Comparison of ENCODE assay signal across 12 cellular contexts in the genomic region with DNA sequence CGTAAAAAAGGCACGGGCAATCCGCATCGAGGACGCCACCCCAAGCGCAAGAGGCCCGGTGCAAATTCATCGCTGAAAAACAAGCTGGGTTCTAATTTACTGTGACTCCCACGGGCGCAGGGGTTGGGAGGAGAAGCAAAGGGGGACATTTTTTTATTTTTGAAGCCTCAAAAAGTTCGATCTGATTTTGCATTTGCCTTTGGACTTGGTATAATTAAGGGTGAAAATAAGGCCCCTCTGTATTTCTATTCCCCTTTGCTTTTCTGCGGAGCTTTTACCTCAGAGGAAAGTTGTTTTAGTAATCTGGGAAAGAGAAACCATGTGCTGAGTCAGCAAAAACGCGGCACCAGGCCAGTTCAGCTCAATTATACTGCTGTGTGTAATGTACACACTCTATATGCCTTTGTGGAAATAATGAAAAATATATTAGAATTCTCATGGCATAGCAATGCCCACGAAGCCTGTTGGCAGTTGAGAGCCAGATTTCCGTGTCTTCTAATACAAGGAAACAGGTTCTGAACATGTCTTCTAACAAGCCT.
DNase-seq lines count a peak whose midpoint lies in the region; ATAC-seq and TF ChIP-seq lines count a peak whose summit lies in the region.
"Had no signal": no experiment of that assay in that cellular context is flagged by ENCODE, and none has a peak within 500 bp of the region (broad histone marks: within the 10 kb centered on the region; RNA-seq: fewer than 3 reads in every experiment).

No MANE protein-coding gene starts in this region.

- H3K36me3 ChIP-seq in HEK293 (ENCODE audit: control insufficient read depth in 2 of 2, insufficient read depth in 1 of 2, low read length in 2 of 2) (no peaks in the 10 kb centered on the region), psoas muscle (ENCODE audit: insufficient read depth in 1 of 2, low read depth in 1 of 2) (no peaks in the 10 kb centered on the region)

- TF ChIP-seq CTCF in HEK293 (tag by site-specific recombination; IDR thresholded peaks at IDR 0.05) = no peak
- no peak for TF ChIP-seq CTCF in psoas muscle (IDR thresholded peaks at IDR 0.05)
- no peak for TF ChIP-seq CTCF in GM13976 (IDR thresholded peaks at IDR 0.05; ENCODE audit: borderline replicate concordance, control extremely low read depth, extremely low read depth, insufficient read depth, missing control alignments)

- no peak overlapping the region for H3K27ac ChIP-seq in HEK293 (ENCODE audit: extremely low read depth, low read depth, low read length)
- peak overlapping the region; percentile 33 for H3K27ac ChIP-seq in psoas muscle

- H3K27me3 ChIP-seq in psoas muscle (ENCODE audit: insufficient read depth in 3 of 3, low read length in 2 of 3) = peaks cover 0 to 5% (median 0%) of the 10 kb centered on the region in 3 donors

- no peak for ATAC-seq in psoas muscle
- ATAC-seq in HG02870 (IDR thresholded peaks at IDR 0.05; ENCODE audit: unreplicated experiment) = no peak
- ATAC-seq: Right ventricle myocardium inferior had no signal

- 49 to 57% (median 53%) methylated on average over 16 of the region's 16 CpGs for WGBS in psoas muscle, 3 donors

- DNase-seq in SHP77 (lab: John Stamatoyannopoulos, UW) (peak; percentile 30 to 43), fibroblast of peridontal ligament (ENCODE audit: extremely low read depth) (peak; percentile 56), psoas muscle (no peak), amygdala (lab: John Stamatoyannopoulos, UW) (no peak), SW 1271 (lab: John Stamatoyannopoulos, UW) (no peak), GM13976 (ENCODE audit: low spot score) (no peak)
- DNase-seq: activated naive CD4-positive, alpha-beta T cell treated with anti-CD3 and anti-CD28 coated beads, Interleukin-2, amount 10 ng/mL, durations not matched to agents 7 days and 5 days; NCI-H1105; NCI-H526 treated with DMSO at 0.1 percent for 48 hours had no signal

- H3K9me3 ChIP-seq in HEK293 (ENCODE audit: control insufficient read depth, insufficient read depth, low read depth, low read length) (no peaks in the 10 kb centered on the region), psoas muscle (no peaks in the 10 kb centered on the region)

- intact Hi-C loops in psoas muscle (cut with DNase I) = loop anchor here in 1 of 2 donors (5.0 kb wide), 1 partner anchor 56 kb away; no protein-coding TSS in a partner anchor

- POLR2A ChIA-PET in HEK293 (lab: Yijun Ruan, JAX) = interaction anchor here (0.7 kb wide), 1 partner anchor 80 kb away, joined by 3 read pairs; no protein-coding TSS in a partner anchor

- CTCF ChIA-PET in HEK293 (lab: Yijun Ruan, JAX) = interaction anchor here (0.7 to 1.6 kb wide), 3 partner anchors 43 to 324 kb away, joined by 3 to 4 read pairs (median 4); no protein-coding TSS in a partner anchor

- in situ Hi-C loops in GM13976 (cut with MboI; ENCODE audit: low sequenced_read_pairs, unreplicated experiment) = no loop called here

- H3K4me1 ChIP-seq in HEK293 (ENCODE audit: control insufficient read depth, insufficient read depth, low read length) (peaks cover 21% of the 10 kb centered on the region), psoas muscle (peaks cover 11% of the 10 kb centered on the region)

- no peak overlapping the region for H3K4me3 ChIP-seq in HEK293 (ENCODE audit: low read depth, low read length)
- no peak overlapping the region for H3K4me3 ChIP-seq in psoas muscle

TF ChIP-seq in HEK293, 187 proteins besides CTCF, POLR2A, EP300 and RAD21:
- TF ChIP-seq ZBTB8A (tag by site-specific recombination; IDR thresholded peaks at IDR 0.05) (no peak), ZNF660 (tag by site-specific recombination; IDR thresholded peaks at IDR 0.05) (no peak), ZBTB17 (tag by site-specific recombination; IDR thresholded peaks at IDR 0.05) (0 out of 2 replicates have a peak, but pooled peaks have one; percentile 18), ZNF549 (tag by site-specific recombination; IDR thresholded peaks at IDR 0.05) (no peak), ZNF837 (tag by site-specific recombination; IDR thresholded peaks at IDR 0.05) (no peak)

Comparison
In these comparisons a context has a peak if more than half of its experiments do, and no peak if none do; other contexts are left out.
1. DNase-seq: peak in SHP77 (2 of 2) and fibroblast of peridontal ligament (single experiment); none in psoas muscle (0 of 2), amygdala (0 of 56), SW 1271 (0 of 2) and GM13976 (single experiment).